ENCODE assay signal across 8 cellular contexts in genomic region chr7:156207306-156207705, GRCh38.
"Had no signal": no experiment of that assay in that cellular context is flagged by ENCODE, and none has a peak within 500 bp of the region (broad histone marks: within the 10 kb centered on the region; RNA-seq: fewer than 3 reads in every experiment).

No MANE protein-coding gene starts in this region.

- DNase-seq: GDM1, GF-D8 had no signal

- FAIRE-seq: G401.6, GM12878, GM12891, GM12892, GM18507, GM19239 had no signal

- ATAC-seq: GM12878 had no signal

- H3K4me3 ChIP-seq: GM12878 had no signal
